Comparison of ENCODE assay signal across 1 cellular context in genomic region chr17:64661981-64662773, GRCh38.
A peak's percentile ranks its signal among the peaks of the same experiment; 100 is the strongest.
TF ChIP-seq lines count a peak whose summit lies in the region.

SMURF2 (minus strand) TSS chr17:64662307; CDS start chr17:64661880, 427 bp downstream.

TF ChIP-seq in HepG2, 621 proteins besides CTCF, POLR2A, EP300 and RAD21 (continued from another document and continues in another):
- TF ChIP-seq, protein P1, sequence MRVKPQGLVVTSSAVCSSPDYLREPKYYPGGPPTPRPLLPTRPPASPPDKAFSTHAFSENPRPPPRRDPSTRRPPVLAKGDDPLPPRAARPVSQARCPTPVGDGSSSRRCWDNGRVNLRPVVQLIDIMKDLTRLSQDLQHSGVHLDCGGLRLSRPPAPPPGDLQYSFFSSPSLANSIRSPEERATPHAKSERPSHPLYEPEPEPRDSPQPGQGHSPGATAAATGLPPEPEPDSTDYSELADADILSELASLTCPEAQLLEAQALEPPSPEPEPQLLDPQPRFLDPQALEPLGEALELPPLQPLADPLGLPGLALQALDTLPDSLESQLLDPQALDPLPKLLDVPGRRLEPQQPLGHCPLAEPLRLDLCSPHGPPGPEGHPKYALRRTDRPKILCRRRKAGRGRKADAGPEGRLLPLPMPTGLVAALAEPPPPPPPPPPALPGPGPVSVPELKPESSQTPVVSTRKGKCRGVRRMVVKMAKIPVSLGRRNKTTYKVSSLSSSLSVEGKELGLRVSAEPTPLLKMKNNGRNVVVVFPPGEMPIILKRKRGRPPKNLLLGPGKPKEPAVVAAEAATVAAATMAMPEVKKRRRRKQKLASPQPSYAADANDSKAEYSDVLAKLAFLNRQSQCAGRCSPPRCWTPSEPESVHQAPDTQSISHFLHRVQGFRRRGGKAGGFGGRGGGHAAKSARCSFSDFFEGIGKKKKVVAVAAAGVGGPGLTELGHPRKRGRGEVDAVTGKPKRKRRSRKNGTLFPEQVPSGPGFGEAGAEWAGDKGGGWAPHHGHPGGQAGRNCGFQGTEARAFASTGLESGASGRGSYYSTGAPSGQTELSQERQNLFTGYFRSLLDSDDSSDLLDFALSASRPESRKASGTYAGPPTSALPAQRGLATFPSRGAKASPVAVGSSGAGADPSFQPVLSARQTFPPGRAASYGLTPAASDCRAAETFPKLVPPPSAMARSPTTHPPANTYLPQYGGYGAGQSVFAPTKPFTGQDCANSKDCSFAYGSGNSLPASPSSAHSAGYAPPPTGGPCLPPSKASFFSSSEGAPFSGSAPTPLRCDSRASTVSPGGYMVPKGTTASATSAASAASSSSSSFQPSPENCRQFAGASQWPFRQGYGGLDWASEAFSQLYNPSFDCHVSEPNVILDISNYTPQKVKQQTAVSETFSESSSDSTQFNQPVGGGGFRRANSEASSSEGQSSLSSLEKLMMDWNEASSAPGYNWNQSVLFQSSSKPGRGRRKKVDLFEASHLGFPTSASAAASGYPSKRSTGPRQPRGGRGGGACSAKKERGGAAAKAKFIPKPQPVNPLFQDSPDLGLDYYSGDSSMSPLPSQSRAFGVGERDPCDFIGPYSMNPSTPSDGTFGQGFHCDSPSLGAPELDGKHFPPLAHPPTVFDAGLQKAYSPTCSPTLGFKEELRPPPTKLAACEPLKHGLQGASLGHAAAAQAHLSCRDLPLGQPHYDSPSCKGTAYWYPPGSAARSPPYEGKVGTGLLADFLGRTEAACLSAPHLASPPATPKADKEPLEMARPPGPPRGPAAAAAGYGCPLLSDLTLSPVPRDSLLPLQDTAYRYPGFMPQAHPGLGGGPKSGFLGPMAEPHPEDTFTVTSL (CRISPR knock-in tag; IDR thresholded peaks at IDR 0.05; ENCODE audit: borderline replicate concordance), result no peak
- TF ChIP-seq CSRNP1 (CRISPR knock-in tag; IDR thresholded peaks at IDR 0.05) (no peak), JUNB (CRISPR knock-in tag; IDR thresholded peaks at IDR 0.05; ENCODE audit: borderline replicate concordance) (no peak), RFXAP (CRISPR knock-in tag; IDR thresholded peaks at IDR 0.05; ENCODE audit: borderline replicate concordance) (no peak; the same call in 1 of the 2 replicates), ATF5 (CRISPR knock-in tag; IDR thresholded peaks at IDR 0.05; ENCODE audit: low read depth) (no peak), MXD4 (CRISPR knock-in tag; IDR thresholded peaks at IDR 0.05) (no peak), CENPT (CRISPR knock-in tag; IDR thresholded peaks at IDR 0.05; ENCODE audit: low read depth) (no peak), ARNTL (CRISPR knock-in tag; IDR thresholded peaks at IDR 0.05) (no peak), DBP (CRISPR knock-in tag; IDR thresholded peaks at IDR 0.05; ENCODE audit: not compliant biosample characterization) (peak; percentile 34), CENPX (CRISPR knock-in tag; IDR thresholded peaks at IDR 0.05) (no peak), ZNF343 (CRISPR knock-in tag; IDR thresholded peaks at IDR 0.05) (no peak), HNRNPLL (IDR thresholded peaks at IDR 0.05; ENCODE audit: low read depth, low read length, poor library complexity, severe bottlenecking) (peak; percentile 28), FOXP1 (IDR thresholded peaks at IDR 0.05) (no peak), FOXP1 (CRISPR knock-in tag; IDR thresholded peaks at IDR 0.05) (no peak), AKAP8 (CRISPR knock-in tag; IDR thresholded peaks at IDR 0.05) (no peak), SNAI1 (CRISPR knock-in tag; IDR thresholded peaks at IDR 0.05; ENCODE audit: borderline replicate concordance) (no peak), MTF2 (CRISPR knock-in tag; IDR thresholded peaks at IDR 0.05; ENCODE audit: borderline replicate concordance) (no peak), ZBTB3 (CRISPR knock-in tag; IDR thresholded peaks at IDR 0.05; ENCODE audit: borderline replicate concordance, low read depth) (no peak), SOX5 (CRISPR knock-in tag; IDR thresholded peaks at IDR 0.05; ENCODE audit: borderline replicate concordance) (no peak), POLR2AphosphoS5 (IDR thresholded peaks at IDR 0.05; ENCODE audit: low read depth, low read length) (peak; percentile 82), ZNF740 (CRISPR knock-in tag; IDR thresholded peaks at IDR 0.05) (0 out of 2 replicates have a peak, but pooled peaks have one; percentile 35), KDM5B (CRISPR knock-in tag; IDR thresholded peaks at IDR 0.05; ENCODE audit: borderline replicate concordance) (peak; percentile 72; the same call in 1 of the 2 replicates), ZNF781 (CRISPR knock-in tag; IDR thresholded peaks at IDR 0.05; ENCODE audit: borderline replicate concordance, not compliant biosample characterization) (no peak), NFYC (CRISPR knock-in tag; IDR thresholded peaks at IDR 0.05) (no peak), ZNF44 (CRISPR knock-in tag; IDR thresholded peaks at IDR 0.05) (no peak), ZBTB8A (CRISPR knock-in tag; IDR thresholded peaks at IDR 0.05; ENCODE audit: borderline replicate concordance, low read depth) (no peak), SMARCE1 (IDR thresholded peaks at IDR 0.05; ENCODE audit: borderline replicate concordance) (no peak), ZFP90 (CRISPR knock-in tag; IDR thresholded peaks at IDR 0.05; ENCODE audit: borderline replicate concordance) (peak; percentile 47; the same call in 1 of the 2 replicates)
- TF ChIP-seq, protein P2, sequence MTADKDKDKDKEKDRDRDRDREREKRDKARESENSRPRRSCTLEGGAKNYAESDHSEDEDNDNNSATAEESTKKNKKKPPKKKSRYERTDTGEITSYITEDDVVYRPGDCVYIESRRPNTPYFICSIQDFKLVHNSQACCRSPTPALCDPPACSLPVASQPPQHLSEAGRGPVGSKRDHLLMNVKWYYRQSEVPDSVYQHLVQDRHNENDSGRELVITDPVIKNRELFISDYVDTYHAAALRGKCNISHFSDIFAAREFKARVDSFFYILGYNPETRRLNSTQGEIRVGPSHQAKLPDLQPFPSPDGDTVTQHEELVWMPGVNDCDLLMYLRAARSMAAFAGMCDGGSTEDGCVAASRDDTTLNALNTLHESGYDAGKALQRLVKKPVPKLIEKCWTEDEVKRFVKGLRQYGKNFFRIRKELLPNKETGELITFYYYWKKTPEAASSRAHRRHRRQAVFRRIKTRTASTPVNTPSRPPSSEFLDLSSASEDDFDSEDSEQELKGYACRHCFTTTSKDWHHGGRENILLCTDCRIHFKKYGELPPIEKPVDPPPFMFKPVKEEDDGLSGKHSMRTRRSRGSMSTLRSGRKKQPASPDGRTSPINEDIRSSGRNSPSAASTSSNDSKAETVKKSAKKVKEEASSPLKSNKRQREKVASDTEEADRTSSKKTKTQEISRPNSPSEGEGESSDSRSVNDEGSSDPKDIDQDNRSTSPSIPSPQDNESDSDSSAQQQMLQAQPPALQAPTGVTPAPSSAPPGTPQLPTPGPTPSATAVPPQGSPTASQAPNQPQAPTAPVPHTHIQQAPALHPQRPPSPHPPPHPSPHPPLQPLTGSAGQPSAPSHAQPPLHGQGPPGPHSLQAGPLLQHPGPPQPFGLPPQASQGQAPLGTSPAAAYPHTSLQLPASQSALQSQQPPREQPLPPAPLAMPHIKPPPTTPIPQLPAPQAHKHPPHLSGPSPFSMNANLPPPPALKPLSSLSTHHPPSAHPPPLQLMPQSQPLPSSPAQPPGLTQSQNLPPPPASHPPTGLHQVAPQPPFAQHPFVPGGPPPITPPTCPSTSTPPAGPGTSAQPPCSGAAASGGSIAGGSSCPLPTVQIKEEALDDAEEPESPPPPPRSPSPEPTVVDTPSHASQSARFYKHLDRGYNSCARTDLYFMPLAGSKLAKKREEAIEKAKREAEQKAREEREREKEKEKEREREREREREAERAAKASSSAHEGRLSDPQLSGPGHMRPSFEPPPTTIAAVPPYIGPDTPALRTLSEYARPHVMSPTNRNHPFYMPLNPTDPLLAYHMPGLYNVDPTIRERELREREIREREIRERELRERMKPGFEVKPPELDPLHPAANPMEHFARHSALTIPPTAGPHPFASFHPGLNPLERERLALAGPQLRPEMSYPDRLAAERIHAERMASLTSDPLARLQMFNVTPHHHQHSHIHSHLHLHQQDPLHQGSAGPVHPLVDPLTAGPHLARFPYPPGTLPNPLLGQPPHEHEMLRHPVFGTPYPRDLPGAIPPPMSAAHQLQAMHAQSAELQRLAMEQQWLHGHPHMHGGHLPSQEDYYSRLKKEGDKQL (CRISPR knock-in tag; IDR thresholded peaks at IDR 0.05; ENCODE audit: low read depth), result no peak
- TF ChIP-seq, protein P3, sequence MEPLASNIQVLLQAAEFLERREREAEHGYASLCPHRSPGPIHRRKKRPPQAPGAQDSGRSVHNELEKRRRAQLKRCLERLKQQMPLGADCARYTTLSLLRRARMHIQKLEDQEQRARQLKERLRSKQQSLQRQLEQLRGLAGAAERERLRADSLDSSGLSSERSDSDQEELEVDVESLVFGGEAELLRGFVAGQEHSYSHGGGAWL (CRISPR knock-in tag; IDR thresholded peaks at IDR 0.05), result 0 out of 2 replicates have a peak, but pooled peaks have one; percentile 16
- TF ChIP-seq, protein P4, sequence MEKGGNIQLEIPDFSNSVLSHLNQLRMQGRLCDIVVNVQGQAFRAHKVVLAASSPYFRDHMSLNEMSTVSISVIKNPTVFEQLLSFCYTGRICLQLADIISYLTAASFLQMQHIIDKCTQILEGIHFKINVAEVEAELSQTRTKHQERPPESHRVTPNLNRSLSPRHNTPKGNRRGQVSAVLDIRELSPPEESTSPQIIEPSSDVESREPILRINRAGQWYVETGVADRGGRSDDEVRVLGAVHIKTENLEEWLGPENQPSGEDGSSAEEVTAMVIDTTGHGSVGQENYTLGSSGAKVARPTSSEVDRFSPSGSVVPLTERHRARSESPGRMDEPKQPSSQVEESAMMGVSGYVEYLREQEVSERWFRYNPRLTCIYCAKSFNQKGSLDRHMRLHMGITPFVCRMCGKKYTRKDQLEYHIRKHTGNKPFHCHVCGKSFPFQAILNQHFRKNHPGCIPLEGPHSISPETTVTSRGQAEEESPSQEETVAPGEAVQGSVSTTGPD (CRISPR knock-in tag; IDR thresholded peaks at IDR 0.05), result no peak
- TF ChIP-seq, protein P5, sequence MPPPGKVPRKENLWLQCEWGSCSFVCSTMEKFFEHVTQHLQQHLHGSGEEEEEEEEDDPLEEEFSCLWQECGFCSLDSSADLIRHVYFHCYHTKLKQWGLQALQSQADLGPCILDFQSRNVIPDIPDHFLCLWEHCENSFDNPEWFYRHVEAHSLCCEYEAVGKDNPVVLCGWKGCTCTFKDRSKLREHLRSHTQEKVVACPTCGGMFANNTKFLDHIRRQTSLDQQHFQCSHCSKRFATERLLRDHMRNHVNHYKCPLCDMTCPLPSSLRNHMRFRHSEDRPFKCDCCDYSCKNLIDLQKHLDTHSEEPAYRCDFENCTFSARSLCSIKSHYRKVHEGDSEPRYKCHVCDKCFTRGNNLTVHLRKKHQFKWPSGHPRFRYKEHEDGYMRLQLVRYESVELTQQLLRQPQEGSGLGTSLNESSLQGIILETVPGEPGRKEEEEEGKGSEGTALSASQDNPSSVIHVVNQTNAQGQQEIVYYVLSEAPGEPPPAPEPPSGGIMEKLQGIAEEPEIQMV (CRISPR knock-in tag; IDR thresholded peaks at IDR 0.05; ENCODE audit: low read depth), result no peak; the same call in 1 of the 2 replicates
- TF ChIP-seq, protein P6, sequence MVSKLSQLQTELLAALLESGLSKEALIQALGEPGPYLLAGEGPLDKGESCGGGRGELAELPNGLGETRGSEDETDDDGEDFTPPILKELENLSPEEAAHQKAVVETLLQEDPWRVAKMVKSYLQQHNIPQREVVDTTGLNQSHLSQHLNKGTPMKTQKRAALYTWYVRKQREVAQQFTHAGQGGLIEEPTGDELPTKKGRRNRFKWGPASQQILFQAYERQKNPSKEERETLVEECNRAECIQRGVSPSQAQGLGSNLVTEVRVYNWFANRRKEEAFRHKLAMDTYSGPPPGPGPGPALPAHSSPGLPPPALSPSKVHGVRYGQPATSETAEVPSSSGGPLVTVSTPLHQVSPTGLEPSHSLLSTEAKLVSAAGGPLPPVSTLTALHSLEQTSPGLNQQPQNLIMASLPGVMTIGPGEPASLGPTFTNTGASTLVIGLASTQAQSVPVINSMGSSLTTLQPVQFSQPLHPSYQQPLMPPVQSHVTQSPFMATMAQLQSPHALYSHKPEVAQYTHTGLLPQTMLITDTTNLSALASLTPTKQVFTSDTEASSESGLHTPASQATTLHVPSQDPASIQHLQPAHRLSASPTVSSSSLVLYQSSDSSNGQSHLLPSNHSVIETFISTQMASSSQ (IDR thresholded peaks at IDR 0.05; ENCODE audit: low read depth), result no peak
- TF ChIP-seq, protein P6 (CRISPR knock-in tag; IDR thresholded peaks at IDR 0.05; ENCODE audit: borderline replicate concordance), result no peak
